ENCODE assay signal across 13 cellular contexts in the genomic region with DNA sequence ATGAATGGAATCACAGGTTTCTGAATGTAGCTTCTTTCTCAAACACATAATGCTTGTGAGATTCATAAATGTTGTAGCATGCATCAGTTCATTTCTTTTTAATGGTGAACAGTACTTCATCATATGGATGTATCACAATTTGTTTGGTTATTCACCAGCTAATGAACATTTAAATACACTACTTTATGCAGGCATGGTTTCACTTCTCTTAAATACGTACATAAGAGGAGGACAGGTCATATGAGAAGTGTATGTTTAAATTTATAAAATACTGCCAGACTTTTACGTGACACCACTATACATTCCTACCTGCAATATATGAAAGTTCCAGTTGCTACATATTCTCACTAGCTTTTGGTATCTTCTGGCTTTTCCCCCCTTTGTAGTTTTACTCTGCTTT.
DNase-seq lines count a peak whose midpoint lies in the region; ATAC-seq, FAIRE-seq and TF ChIP-seq lines count a peak whose summit lies in the region.
"Had no signal": no experiment of that assay in that cellular context is flagged by ENCODE, and none has a peak within 500 bp of the region (broad histone marks: within the 10 kb centered on the region; RNA-seq: fewer than 3 reads in every experiment).

No MANE protein-coding gene starts in this region.

- intact Hi-C loops in sciatic nerve (cut with DNase I): no loop called here

- no peak for DNase-seq in GM12891 (ENCODE audit: insufficient read length, low spot score)
- DNase-seq in NAMALWA (ENCODE audit: low spot score): peak; percentile 50
- DNase-seq in activated CD4-positive, alpha-beta T cell treated with anti-CD3 and anti-CD28 coated beads, Interleukin-2, amount 50 U/mL, for 4 hours: no peak
- DNase-seq in DMS79 treated with DMSO at 0.1 percent for 48 hours (lab: John Stamatoyannopoulos, UW): no peak
- no peak for DNase-seq in sciatic nerve (ENCODE audit: low spot score)
- no peak for DNase-seq in cortex of kidney (lab: John Stamatoyannopoulos, UW)
- DNase-seq: activated T-cell treated with anti-CD3 and anti-CD28 coated beads, Interleukin-2, amount 50 U/mL, for 48 hours; BE2C; NCI-H187; nucleus accumbens; stimulated activated naive CD8-positive, alpha-beta T cell treated with anti-CD3 and anti-CD28 coated beads, Interleukin-15, amount 100 ng/mL, for 72 hours had no signal

- peak; percentile 73 for FAIRE-seq in GM12891 (lab: Jason Lieb, UNC)

- ATAC-seq in GM19452 (IDR thresholded peaks at IDR 0.05; ENCODE audit: unreplicated experiment): peak; percentile 65
- ATAC-seq in HG02870 (IDR thresholded peaks at IDR 0.05; ENCODE audit: unreplicated experiment): peak; percentile 83
- ATAC-seq in sciatic nerve: no peak
- ATAC-seq: stimulated activated naive CD8-positive, alpha-beta T cell treated with anti-CD3 and anti-CD28 coated beads, Interleukin-15, amount 100 ng/mL, for 72 hours had no signal

- no peak for TF ChIP-seq POLR2A in GM12891 (IDR thresholded peaks at IDR 0.05; ENCODE audit: low read depth, low read length)

TF ChIP-seq in GM12891, 5 proteins besides CTCF, POLR2A, EP300 and RAD21:
- TF ChIP-seq PAX5 (IDR thresholded peaks at IDR 0.05; ENCODE audit: insufficient read depth, low read length, severe bottlenecking): no peak
- TF ChIP-seq TAF1 (IDR thresholded peaks at IDR 0.05; ENCODE audit: low read depth, low read length): no peak
- TF ChIP-seq SPI1 (IDR thresholded peaks at IDR 0.05; ENCODE audit: low read depth, low read length): peak; percentile 81
- TF ChIP-seq POU2F2 (IDR thresholded peaks at IDR 0.05; ENCODE audit: low read depth, low read length): no peak
- no peak for TF ChIP-seq POLR2AphosphoS5 (IDR thresholded peaks at IDR 0.05; ENCODE audit: low read depth, low read length)
